In genomic region chr2:118003396-118003824, GRCh38 we compare ENCODE assay signal across 8 cellular contexts. TPM values are rescaled to one million over a fixed set of nuclear protein-coding genes. Genes with fewer than 3 reads are reported as not detected.
DNase-seq lines count a peak whose midpoint lies in the region; ATAC-seq and TF ChIP-seq lines count a peak whose summit lies in the region.

No MANE protein-coding gene starts in this region.

- peak overlapping the region in 4 of 7 donors; percentile 59 to 83 (median 68) for H3K27ac Mint-ChIP-seq in CD14-positive monocyte

- H3K4me1 Mint-ChIP-seq in CD14-positive monocyte = peaks cover 2% of the 10 kb centered on the region

- ATAC-seq in GM18868 (IDR thresholded peaks at IDR 0.05; ENCODE audit: unreplicated experiment) (peak; percentile 99), HG03039 (IDR thresholded peaks at IDR 0.05; ENCODE audit: unreplicated experiment) (peak; percentile 99)

- peaks cover 0 to 2% (median 0%) of the 10 kb centered on the region in 3 donors for H3K27me3 Mint-ChIP-seq in CD14-positive monocyte (ENCODE audit: low read depth in 3 of 3)

- no peaks in the 10 kb centered on the region for H3K9me3 Mint-ChIP-seq in CD14-positive monocyte

- peaks cover 88 to 90% of the 10 kb centered on the region in 2 donors for H3K36me3 Mint-ChIP-seq in CD14-positive monocyte

- no peak overlapping the region for H3K4me3 Mint-ChIP-seq in CD14-positive monocyte

- intact Hi-C loops in CD14-positive monocyte (cut with micrococcal nuclease) = loop anchor here (5.0 to 10.0 kb wide), 3 partner anchors 46 to 189 kb away; partner anchors contain the start of gene DDX18 (in 1 of the 2)

- DNase-seq in CD14-positive monocyte (ENCODE audit: low spot score) (peak; percentile 58), NCI-H146 (lab: John Stamatoyannopoulos, UW) (peak; percentile 73), SW480 (ENCODE audit: low spot score) (peak; percentile 68), brain pericyte (ENCODE audit: low read depth, low spot score) (peak; percentile 58), iPS-NIHi11 (ENCODE audit: low spot score) (peak; percentile 68)
- DNase-seq in stimulated activated CD4-positive, alpha-beta T cell treated with anti-CD3 and anti-CD28 coated beads, Interleukin-2, amount 100 ng/mL, for 24 hours = peak; percentile 20 to 42

- peak; percentile 87 for TF ChIP-seq CTCF in CD14-positive monocyte (IDR thresholded peaks at IDR 0.05)

RNA-seq across cellular contexts. Expression of gene CCDC93, which starts 10.5 kb away (rescaled TPM):
- polyA plus RNA-seq in CD14-positive monocyte = 1 to 10 TPM; 2.5 to 5.8 TPM

Comparison
In these comparisons a context has a peak if more than half of its experiments do, and no peak if none do; other contexts are left out.
1. Peak in every context shown above with its lines: DNase-seq and ATAC-seq.